Comparison of ENCODE assay signal across 22 cellular contexts in the genomic region with DNA sequence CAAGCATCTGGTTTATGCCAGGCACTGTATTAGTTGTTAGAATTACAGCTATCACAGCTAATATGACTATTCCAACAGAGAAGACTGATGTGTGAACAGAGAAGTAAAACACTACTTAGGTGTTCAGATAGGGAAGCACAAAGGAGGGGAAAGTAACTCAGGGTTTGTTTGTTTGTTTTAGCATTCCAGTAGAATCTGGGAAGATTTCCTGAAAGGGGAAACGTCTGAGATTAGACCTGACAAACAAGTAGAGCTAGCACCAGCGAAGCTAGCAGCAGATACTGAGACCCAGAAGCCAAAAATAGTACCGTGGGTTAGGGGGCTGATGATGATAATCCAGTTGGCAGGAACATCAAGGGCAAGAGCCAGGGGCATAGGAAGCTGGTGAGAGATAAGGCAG. TPM values are rescaled to one million over a fixed set of nuclear protein-coding genes. Genes with fewer than 3 reads are reported as not detected.
DNase-seq lines count a peak whose midpoint lies in the region; ATAC-seq and TF ChIP-seq lines count a peak whose summit lies in the region.
"Had no signal": no experiment of that assay in that cellular context is flagged by ENCODE, and none has a peak within 500 bp of the region (broad histone marks: within the 10 kb centered on the region; RNA-seq: fewer than 3 reads in every experiment).

No MANE protein-coding gene starts in this region.

- TF ChIP-seq CTCF in GM23338 (conservative IDR thresholded peaks at IDR 0.05; ENCODE audit: low read depth in 2 of 2) (no peak), ascending aorta (IDR thresholded peaks at IDR 0.05) (no peak), heart right ventricle (IDR thresholded peaks at IDR 0.05) (no peak), neural progenitor cell (IDR thresholded peaks at IDR 0.05) (no peak), sigmoid colon (IDR thresholded peaks at IDR 0.05) (no peak)

- H3K4me1 ChIP-seq in GM23338 (ENCODE audit: insufficient read depth) (peaks cover 7% of the 10 kb centered on the region; the same call in 1 of the 2 replicates), ascending aorta (peaks cover 4 to 19% of the 10 kb centered on the region in 2 donors), heart right ventricle (peaks cover 0 to 36% (median 23%) of the 10 kb centered on the region in 9 donors), neural progenitor cell (peaks cover 6% of the 10 kb centered on the region), sigmoid colon (peaks cover 0 to 5% (median 2%) of the 10 kb centered on the region in 4 donors)
- H3K4me1 ChIP-seq: colonic mucosa had no signal

- H4K20me1 ChIP-seq in GM23338 (replicated peaks; ENCODE audit: insufficient read depth) (no peaks in the 10 kb centered on the region), neural progenitor cell (ENCODE audit: low read depth) (no peaks in the 10 kb centered on the region)

- TF ChIP-seq POLR2A in sigmoid colon (IDR thresholded peaks at IDR 0.05) = no peak

- 0 out of 2 replicates have a peak, but pooled peaks cover 6% of the 10 kb centered on the region for H3K9me2 ChIP-seq in GM23338 (ENCODE audit: insufficient read depth)

- H3K4me2 ChIP-seq in GM23338 (no peak overlapping the region), neural progenitor cell (no peak overlapping the region)

- H3K27me3 Mint-ChIP-seq in GM23338 (ENCODE audit: insufficient read depth, low read depth, poor library complexity) (no peaks in the 10 kb centered on the region), neural progenitor cell (ENCODE audit: insufficient read depth, low read depth) (no peaks in the 10 kb centered on the region)

- H3K4me3 Mint-ChIP-seq in GM23338 (no peak overlapping the region), neural progenitor cell (no peak overlapping the region)
- H3K4me3 Mint-ChIP-seq: activated naive CD8-positive, alpha-beta T cell treated with anti-CD3 and anti-CD28 coated beads, Interleukin-2, amount 50 U/mL, for 24 hours; natural killer cell treated with Interleukin-12 subunit alpha and Interleukin-12 subunit beta and Interleukin-15 and Interleukin-18, amount 100 ng/mL, for 72 hours had no signal

- H3K9me3 ChIP-seq in ascending aorta (no peaks in the 10 kb centered on the region), heart right ventricle (no peaks in the 10 kb centered on the region), neural progenitor cell (ENCODE audit: low read depth) (no peaks in the 10 kb centered on the region), sigmoid colon (no peaks in the 10 kb centered on the region)
- H3K9me3 ChIP-seq: colonic mucosa, stomach, tibial nerve had no signal

- H3F3A ChIP-seq in GM23338 (replicated peaks; ENCODE audit: low read depth) = no peaks in the 10 kb centered on the region
- H3F3A ChIP-seq in neural progenitor cell (ENCODE audit: low read depth) = peaks cover 4% of the 10 kb centered on the region

- no peak for ATAC-seq in GM23338
- peak in 2 of 8 donors; percentile 15 to 35 for ATAC-seq in heart right ventricle
- no peak for ATAC-seq in GM18858 (IDR thresholded peaks at IDR 0.05; ENCODE audit: unreplicated experiment)
- ATAC-seq in GM21786 (IDR thresholded peaks at IDR 0.05; ENCODE audit: unreplicated experiment) = no peak
- ATAC-seq: activated naive CD8-positive, alpha-beta T cell treated with anti-CD3 and anti-CD28 coated beads, Interleukin-2, amount 50 U/mL, for 24 hours; sciatic nerve had no signal

- H3K4me3 ChIP-seq in GM23338 = no peak overlapping the region
- H3K4me3 ChIP-seq in ascending aorta = no peak overlapping the region
- no peak overlapping the region for H3K4me3 ChIP-seq in heart right ventricle
- no peak overlapping the region for H3K4me3 ChIP-seq in neural progenitor cell
- H3K4me3 ChIP-seq in sigmoid colon = no peak overlapping the region
- H3K4me3 ChIP-seq: colonic mucosa, GM23248, stomach, tibial nerve had no signal

- H2AFZ ChIP-seq in GM23338 (peak overlapping the region; percentile 3), neural progenitor cell (replicated peaks) (peak overlapping the region; percentile 46)
- H2AFZ ChIP-seq: GM23248 had no signal

- H3K36me3 Mint-ChIP-seq in GM23338 (ENCODE audit: low read depth) (no peaks in the 10 kb centered on the region), neural progenitor cell (no peaks in the 10 kb centered on the region)
- H3K36me3 Mint-ChIP-seq: natural killer cell treated with Interleukin-12 subunit alpha and Interleukin-12 subunit beta and Interleukin-15 and Interleukin-18, amount 100 ng/mL, for 72 hours had no signal

- H3K79me2 ChIP-seq in GM23338 (replicated peaks; ENCODE audit: insufficient read depth) (no peaks in the 10 kb centered on the region), neural progenitor cell (ENCODE audit: low read depth) (no peaks in the 10 kb centered on the region)

- no peak for TF ChIP-seq EP300 in sigmoid colon (IDR thresholded peaks at IDR 0.05)

- intact Hi-C loops in ascending aorta (cut with DNase I) = no loop called here
- intact Hi-C loops in heart right ventricle (cut with DNase I) = no loop called here
- intact Hi-C loops in sigmoid colon (cut with DNase I) = no loop called here

- H3K27ac ChIP-seq in GM23338 (ENCODE audit: low read depth) (no peak overlapping the region), ascending aorta (peak overlapping the region; percentile 43 to 49), heart right ventricle (peak overlapping the region in 8 of 10 donors; percentile 34 to 83 (median 67)), neural progenitor cell (no peak overlapping the region), sigmoid colon (no peak overlapping the region)
- H3K27ac ChIP-seq: colonic mucosa, GM23248, stomach, tibial nerve had no signal

- H3K9me3 Mint-ChIP-seq in GM23338 = no peaks in the 10 kb centered on the region
- no peaks in the 10 kb centered on the region for H3K9me3 Mint-ChIP-seq in neural progenitor cell
- H3K9me3 Mint-ChIP-seq: activated naive CD8-positive, alpha-beta T cell treated with anti-CD3 and anti-CD28 coated beads, Interleukin-2, amount 50 U/mL, for 24 hours; natural killer cell treated with Interleukin-12 subunit alpha and Interleukin-12 subunit beta and Interleukin-15 and Interleukin-18, amount 100 ng/mL, for 72 hours had no signal

- no peaks in the 10 kb centered on the region for H3K27me3 ChIP-seq in GM23338 (ENCODE audit: insufficient read depth)
- no peaks in the 10 kb centered on the region for H3K27me3 ChIP-seq in ascending aorta
- H3K27me3 ChIP-seq in heart right ventricle = no peaks in the 10 kb centered on the region
- H3K27me3 ChIP-seq in neural progenitor cell = no peaks in the 10 kb centered on the region
- H3K27me3 ChIP-seq in sigmoid colon = no peaks in the 10 kb centered on the region
- H3K27me3 ChIP-seq: tibial nerve had no signal

- 3 to 9% methylated on average over 3 of the region's 3 CpGs for WGBS in heart right ventricle, 2 donors
- 5 to 30% methylated on average over 3 of the region's 3 CpGs for WGBS in sigmoid colon, 2 donors

- DNase-seq in GM23338 (ENCODE audit: low spot score) (no peak), ascending aorta (ENCODE audit: low spot score in 2 of 2) (no peak), heart right ventricle (no peak), neural progenitor cell (ENCODE audit: low spot score) (no peak), sigmoid colon (no peak), SKM-1 (lab: John Stamatoyannopoulos, UW; ENCODE audit: unreplicated experiment) (no peak)
- DNase-seq: activated CD4-positive, CD25-positive, alpha-beta regulatory T cell treated with anti-CD3 and anti-CD28 coated beads, Interleukin-2, amount 50 U/mL, for 72 hours; activated gamma-delta T cell treated with Interleukin-2 at 50 U/mL for 16 hours; activated naive CD8-positive, alpha-beta T cell treated with anti-CD3 and anti-CD28 coated beads, Interleukin-2, amount 50 U/mL, for 24 hours; activated T-cell treated with anti-CD3 and anti-CD28 coated beads, Interleukin-2, amount 50 U/mL, for 1 hour; colonic mucosa; GM23248; KG1; kidney; NCI-H146; NCI-H524; stomach had no signal

- no peak overlapping the region for H3K9ac ChIP-seq in neural progenitor cell
- H3K9ac ChIP-seq: GM23248 had no signal

- no peaks in the 10 kb centered on the region for H3K36me3 ChIP-seq in GM23338 (ENCODE audit: insufficient read depth)
- H3K36me3 ChIP-seq in ascending aorta = no peaks in the 10 kb centered on the region
- no peaks in the 10 kb centered on the region for H3K36me3 ChIP-seq in heart right ventricle
- H3K36me3 ChIP-seq in neural progenitor cell = no peaks in the 10 kb centered on the region
- H3K36me3 ChIP-seq in sigmoid colon = no peaks in the 10 kb centered on the region
- H3K36me3 ChIP-seq: colonic mucosa, stomach, tibial nerve had no signal

- H3K27ac Mint-ChIP-seq in GM23338 (no peak overlapping the region), neural progenitor cell (no peak overlapping the region)
- H3K27ac Mint-ChIP-seq: activated naive CD8-positive, alpha-beta T cell treated with anti-CD3 and anti-CD28 coated beads, Interleukin-2, amount 50 U/mL, for 24 hours; natural killer cell treated with Interleukin-12 subunit alpha and Interleukin-12 subunit beta and Interleukin-15 and Interleukin-18, amount 100 ng/mL, for 72 hours had no signal

- H3K4me1 Mint-ChIP-seq in GM23338 (peaks cover 27% of the 10 kb centered on the region), neural progenitor cell (peaks cover 13% of the 10 kb centered on the region)
- H3K4me1 Mint-ChIP-seq: activated naive CD8-positive, alpha-beta T cell treated with anti-CD3 and anti-CD28 coated beads, Interleukin-2, amount 50 U/mL, for 24 hours had no signal

TF ChIP-seq in GM23338, 12 proteins besides CTCF, POLR2A, EP300 and RAD21 (continues in another document):
- no peak for TF ChIP-seq ZNF331 (CRISPR knock-in tag; IDR thresholded peaks at IDR 0.05; ENCODE audit: low read depth)

RNA-seq across cellular contexts. Expression of a gene that starts 28.8 kb away (rescaled TPM):
- total RNA-seq in GM23338 (2014; rRNA removed; shearing (Covaris generic)) = 119 and 143 TPM in 2 replicates
- polyA plus RNA-seq in GM23338 (2016; fragmentation: Nextera tagmentation; extraction: Ambion mirVana) (85.8 and 92.5 TPM in 2 replicates), heart right ventricle (10 to 100 TPM; 27.1 to 55.2 TPM), sigmoid colon (10 to 100 TPM; 12.5 to 14.1 (median 13.2) TPM)
- total RNA-seq in ascending aorta (1.2 TPM), heart right ventricle (100 to 1,000 TPM in 9 of 10 donors, 10 to 100 TPM in 1; 86.3 to 159 (median 146) TPM), neural progenitor cell (ENCODE audit: low replicate concordance) (96.7 and 117 TPM in 2 replicates), sigmoid colon (10 to 100 TPM; 26.9 to 42.5 (median 28.4) TPM)

Comparison
In these comparisons a context has a peak if more than half of its experiments do, and no peak if none do; other contexts are left out.
1. H3K27ac ChIP-seq: peak in ascending aorta (2 of 2) and heart right ventricle (8 of 10); none in GM23338 (single experiment), neural progenitor cell (single experiment) and sigmoid colon (0 of 4).
2. RNA of a gene that starts 28.8 kb away (total RNA-seq): 86.3 to 159 TPM in heart right ventricle, 119 to 143 TPM in GM23338, 96.7 to 117 TPM in neural progenitor cell and 26.9 to 42.5 TPM in sigmoid colon; 1.2 TPM in ascending aorta (single experiment); every median in the first group is over 10 times any median in the second.